In the genomic region with DNA sequence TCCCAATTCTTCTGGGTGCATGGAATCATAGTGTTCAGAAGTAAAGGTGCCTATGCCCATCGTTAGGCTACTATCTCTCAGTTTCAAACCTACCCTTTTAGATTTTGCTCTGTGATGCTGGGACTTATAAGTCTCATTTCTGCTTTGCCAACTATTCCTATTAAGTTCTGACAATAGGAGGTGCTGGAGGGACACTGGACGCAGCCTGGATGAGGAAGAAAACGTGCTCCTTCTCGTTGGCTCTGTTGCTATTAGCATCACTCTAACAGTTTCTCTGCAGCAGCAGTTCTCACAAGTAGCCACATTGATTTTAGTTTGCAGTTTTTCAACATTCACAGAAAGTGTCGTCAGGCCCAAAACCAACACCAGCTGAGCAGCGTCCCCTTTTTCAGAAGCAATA, we compare ENCODE assay signal across 8 cellular contexts.
DNase-seq lines count a peak whose midpoint lies in the region; ATAC-seq and TF ChIP-seq lines count a peak whose summit lies in the region.

No MANE protein-coding gene starts in this region.

- H3K27ac ChIP-seq in A673 (ENCODE audit: low read depth, low read length, poor library complexity, severe bottlenecking) (no peak overlapping the region), IMR-90 (ENCODE audit: insufficient read depth, low read length) (no peak overlapping the region), adrenal gland (no peak overlapping the region), stomach (no peak overlapping the region)

- H2AFZ ChIP-seq in IMR-90 (replicated peaks; ENCODE audit: low read length, poor library complexity), result peak overlapping the region; percentile 35

- no peaks in the 10 kb centered on the region for H3K36me3 ChIP-seq in A673 (ENCODE audit: insufficient read depth, low read length, poor library complexity, severe bottlenecking)
- no peaks in the 10 kb centered on the region for H3K36me3 ChIP-seq in IMR-90 (ENCODE audit: control insufficient read depth, insufficient read depth, low read length)
- H3K36me3 ChIP-seq in adrenal gland (replicated peaks in 1 of 2), result no peaks in the 10 kb centered on the region
- H3K36me3 ChIP-seq in kidney epithelial cell (ENCODE audit: control insufficient read depth, insufficient read depth, low read length), result no peaks in the 10 kb centered on the region
- no peaks in the 10 kb centered on the region for H3K36me3 ChIP-seq in stomach

- H3K14ac ChIP-seq in IMR-90 (replicated peaks; ENCODE audit: low read depth, low read length), result 0 out of 2 replicates have a peak overlapping the region, but pooled peaks have one; percentile 7

- H4K8ac ChIP-seq in IMR-90 (ENCODE audit: low read depth in 2 of 2, low read length in 2 of 2), result peak overlapping the region in 1 of 2 experiments; percentile 39; a peak in 1 of 4 replicates

- H3K9ac ChIP-seq in IMR-90 (ENCODE audit: low read depth, low read length), result no peak overlapping the region

- POLR2A ChIA-PET in A673 (lab: Charles Lee; ENCODE audit: low non-redundant PET) (no interaction called here), IMR-90 (lab: Charles Lee; ENCODE audit: unreplicated experiment) (no interaction called here)

- no peak overlapping the region for H4K91ac ChIP-seq in IMR-90 (ENCODE audit: insufficient read depth, low read depth, low read length)

- H2BK20ac ChIP-seq in IMR-90 (ENCODE audit: low read depth, low read length), result no peak overlapping the region; the same call in 1 of the 2 replicates

- TF ChIP-seq POLR2A in IMR-90 (IDR thresholded peaks at IDR 0.05; ENCODE audit: low read depth, low read length) (no peak), adrenal gland (IDR thresholded peaks at IDR 0.05) (no peak), stomach (IDR thresholded peaks at IDR 0.05) (no peak)

- intact Hi-C loops in A673 (cut with micrococcal nuclease; ENCODE audit: unreplicated experiment) (loop anchor here (2.0 to 10.0 kb wide), 2 partner anchors 190 to 490 kb away; partner anchors contain the start of gene SCD), IMR-90 (cut with micrococcal nuclease) (loop anchor here (1.0 to 2.0 kb wide), 3 partner anchors 110 to 332 kb away; partner anchors contain the start of gene ERLIN1), adrenal gland (cut with DNase I) (loop anchor here in 1 of 2 donors (5.0 kb wide), 1 partner anchor 192 kb away; no protein-coding TSS in a partner anchor), stomach (cut with DNase I; ENCODE audit: low total_unique reads) (no loop called here)

- no peaks in the 10 kb centered on the region for H4K20me1 ChIP-seq in IMR-90 (ENCODE audit: insufficient read depth, low read length)

- H3K4ac ChIP-seq in IMR-90 (ENCODE audit: low read depth, low read length), result no peak overlapping the region; the same call in 1 of the 2 replicates

- H3K18ac ChIP-seq in IMR-90 (ENCODE audit: low read depth, low read length), result no peak overlapping the region

- H2AK9ac ChIP-seq in IMR-90 (replicated peaks; ENCODE audit: low read depth, low read length, poor library complexity), result no peak overlapping the region

- H3K4me3 ChIP-seq in A673 (ENCODE audit: low read depth, low read length, poor library complexity, severe bottlenecking), result no peak overlapping the region
- no peak overlapping the region for H3K4me3 ChIP-seq in IMR-90 (ENCODE audit: insufficient read depth, low read depth, low read length)
- H3K4me3 ChIP-seq in adrenal gland, result no peak overlapping the region
- H3K4me3 ChIP-seq in kidney epithelial cell (ENCODE audit: low read depth, low read length), result no peak overlapping the region
- no peak overlapping the region for H3K4me3 ChIP-seq in stomach

- no peak for TF ChIP-seq EP300 in stomach (IDR thresholded peaks at IDR 0.05)

- dilution Hi-C loops in IMR-90 (cut with HindIII; ENCODE audit: low sequenced_read_pairs, unreplicated experiment), result no loop called here

- H3K56ac ChIP-seq in IMR-90 (ENCODE audit: extremely low read depth, insufficient read depth, low read length), result no peak overlapping the region

- no peaks in the 10 kb centered on the region for H3K79me1 ChIP-seq in IMR-90 (ENCODE audit: low read depth in 1 of 2, low read length in 2 of 2)

- WGBS in IMR-90 (ENCODE audit: extremely low coverage in 2 of 2, insufficient read length in 1 of 2), 2 experiments, result no CpG with 5 or more reads among the region's 6 CpGs
- WGBS in adrenal gland, 4 donors, result 38 to 57% (median 53%) methylated on average over 6 of the region's 6 CpGs
- 41 to 55% (median 47%) methylated on average over 6 of the region's 6 CpGs for whole genome bisulfite sequencing in stomach, 5 donors

- BruUV-seq in A673 (replicated peaks; lab: Mats Ljungman, UMichigan) (no TSS peak), IMR-90 (replicated peaks; lab: Mats Ljungman, UMichigan) (no TSS peak)

- DNase-seq in A673 (ENCODE audit: low spot score), result peak; percentile 83
- peak; percentile 83 for DNase-seq in IMR-90
- peak in 2 of 7 donors; percentile 16 to 59 for DNase-seq in adrenal gland
- DNase-seq in kidney epithelial cell (ENCODE audit: low read depth), result peak; percentile 7
- no peak for DNase-seq in stomach
- no peak for DNase-seq in NCI-H1436 treated with DMSO at 0.1 percent for 48 hours (lab: John Stamatoyannopoulos, UW)

- no peaks in the 10 kb centered on the region for H3K9me3 ChIP-seq in A673 (ENCODE audit: low read depth, low read length, poor library complexity, severe bottlenecking)
- H3K9me3 ChIP-seq in IMR-90 (ENCODE audit: control insufficient read depth, insufficient read depth, low read length), result no peaks in the 10 kb centered on the region
- no peaks in the 10 kb centered on the region for H3K9me3 ChIP-seq in adrenal gland (replicated peaks in 1 of 3)
- H3K9me3 ChIP-seq in stomach, result no peaks in the 10 kb centered on the region

- H3K27me3 ChIP-seq in A673 (replicated peaks; ENCODE audit: insufficient read depth, low read depth, low read length, poor library complexity) (no peaks in the 10 kb centered on the region), IMR-90 (ENCODE audit: control insufficient read depth, insufficient read depth, low read length) (peaks cover 2% of the 10 kb centered on the region), adrenal gland (no peaks in the 10 kb centered on the region), kidney epithelial cell (ENCODE audit: control insufficient read depth, insufficient read depth, low read length) (no peaks in the 10 kb centered on the region), stomach (no peaks in the 10 kb centered on the region)

- no peak overlapping the region for H2BK5ac ChIP-seq in IMR-90 (ENCODE audit: low read depth, low read length, poor library complexity, severe bottlenecking)

- H4K5ac ChIP-seq in IMR-90 (ENCODE audit: low read depth, low read length), result no peak overlapping the region

- TF ChIP-seq CTCF in A673 (conservative IDR thresholded peaks at IDR 0.05; ENCODE audit: low read depth, low read length), result peak; percentile 71
- TF ChIP-seq CTCF in IMR-90 (conservative IDR thresholded peaks at IDR 0.05; ENCODE audit: low read depth, low read length), result peak; percentile 77
- peak in 4 of 6 experiments; percentile 23 to 40 (median 39) for TF ChIP-seq CTCF in adrenal gland (IDR thresholded peaks at IDR 0.05)
- peak; percentile 32 for TF ChIP-seq CTCF in kidney epithelial cell (IDR thresholded peaks at IDR 0.05; ENCODE audit: insufficient read depth, low read length, poor library complexity, severe bottlenecking)
- TF ChIP-seq CTCF in stomach (IDR thresholded peaks at IDR 0.05), result peak in 1 of 7 experiments; percentile 6

- 0 out of 2 replicates have a peak overlapping the region, but pooled peaks have one; percentile 35 for H2BK120ac ChIP-seq in IMR-90 (ENCODE audit: low read depth, low read length)

- H3K4me2 ChIP-seq in IMR-90 (ENCODE audit: low read depth, low read length), result no peak overlapping the region

- H3K4me1 ChIP-seq in A673 (ENCODE audit: insufficient read depth, low read length, poor library complexity, severe bottlenecking) (peaks cover 13% of the 10 kb centered on the region), IMR-90 (ENCODE audit: control insufficient read depth, insufficient read depth, low read length) (no peaks in the 10 kb centered on the region; the same call in 1 of the 2 replicates), adrenal gland (replicated peaks in 1 of 2) (no peaks in the 10 kb centered on the region), stomach (peaks cover 0 to 2% (median 0%) of the 10 kb centered on the region in 4 donors)

- CTCF ChIA-PET in A673 (lab: Charles Lee), result no interaction called here
- CTCF ChIA-PET in IMR-90 (lab: Yijun Ruan, JAX), result interaction anchor here (0.6 to 2.6 kb wide), 8 partner anchors 16 to 194 kb away, joined by 3 to 15 read pairs (median 3); no protein-coding TSS in a partner anchor

- no peak overlapping the region for H2AK5ac ChIP-seq in IMR-90 (ENCODE audit: low read depth, low read length)

- ATAC-seq in IMR-90 (ENCODE audit: low read depth) (peak; percentile 82), HG03571 (IDR thresholded peaks at IDR 0.05; ENCODE audit: unreplicated experiment) (no peak), GM18873 (IDR thresholded peaks at IDR 0.05; ENCODE audit: low FRiP score, unreplicated experiment) (no peak)

- peak; percentile 86 for TF ChIP-seq RAD21 in IMR-90 (IDR thresholded peaks at IDR 0.05; ENCODE audit: low read length)

- peaks cover 4% of the 10 kb centered on the region; the same call in 1 of the 2 replicates for H3K9me1 ChIP-seq in IMR-90 (ENCODE audit: insufficient read depth, low read length)

- in situ Hi-C loops in IMR-90 (cut with MboI; ENCODE audit: low sequenced_read_pairs), result no loop called here

- no peak overlapping the region for H2BK15ac ChIP-seq in IMR-90 (ENCODE audit: low read depth, low read length)

- H3K23ac ChIP-seq in IMR-90 (ENCODE audit: low read depth, low read length), result no peak overlapping the region

TF ChIP-seq in IMR-90, 13 proteins besides CTCF, POLR2A, EP300 and RAD21 (continues in another document):
- no peak for TF ChIP-seq MAZ (IDR thresholded peaks at IDR 0.05; ENCODE audit: borderline replicate concordance, low read depth, low read length)
- peak; percentile 76; the same call in 1 of the 2 replicates for TF ChIP-seq BHLHE40 (IDR thresholded peaks at IDR 0.05; ENCODE audit: low read depth, low read length)
- TF ChIP-seq RCOR1 (IDR thresholded peaks at IDR 0.05; ENCODE audit: insufficient replicate concordance, low read length), result no peak
- TF ChIP-seq, protein P1, sequence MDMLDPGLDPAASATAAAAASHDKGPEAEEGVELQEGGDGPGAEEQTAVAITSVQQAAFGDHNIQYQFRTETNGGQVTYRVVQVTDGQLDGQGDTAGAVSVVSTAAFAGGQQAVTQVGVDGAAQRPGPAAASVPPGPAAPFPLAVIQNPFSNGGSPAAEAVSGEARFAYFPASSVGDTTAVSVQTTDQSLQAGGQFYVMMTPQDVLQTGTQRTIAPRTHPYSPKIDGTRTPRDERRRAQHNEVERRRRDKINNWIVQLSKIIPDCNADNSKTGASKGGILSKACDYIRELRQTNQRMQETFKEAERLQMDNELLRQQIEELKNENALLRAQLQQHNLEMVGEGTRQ (IDR thresholded peaks at IDR 0.05; ENCODE audit: low read depth, low read length), result no peak

Comparison
In these comparisons a context has a peak if more than half of its experiments do, and no peak if none do; other contexts are left out.
1. DNase-seq: peak in A673 (single experiment), IMR-90 (single experiment) and kidney epithelial cell (single experiment); none in stomach (single experiment) and NCI-H1436 treated with DMSO at 0.1 percent for 48 hours (single experiment).